11 cellular contexts compared by ENCODE assay signal in genomic region chr2:120237491-120237902, GRCh38. TPM values are rescaled to one million over a fixed set of nuclear protein-coding genes. Genes with fewer than 3 reads are reported as not detected.
DNase-seq lines count a peak whose midpoint lies in the region; ATAC-seq and TF ChIP-seq lines count a peak whose summit lies in the region.
"Had no signal": no experiment of that assay in that cellular context is flagged by ENCODE, and none has a peak within 500 bp of the region (broad histone marks: within the 10 kb centered on the region; RNA-seq: fewer than 3 reads in every experiment).

No MANE protein-coding gene starts in this region.

- H3K27ac Mint-ChIP-seq in glutamatergic neuron (ENCODE audit: unreplicated experiment), result no peak overlapping the region

- H3K4me3 ChIP-seq in HUES48 (ENCODE audit: low read depth, low read length) (no peak overlapping the region), colonic mucosa (no peak overlapping the region), left lung (no peak overlapping the region)
- H3K4me3 ChIP-seq: BLaER1 had no signal

- H3K36me3 ChIP-seq in HUES48 (ENCODE audit: control insufficient read depth, insufficient read depth, low read length), result no peaks in the 10 kb centered on the region
- H3K36me3 ChIP-seq in colonic mucosa, result no peaks in the 10 kb centered on the region
- no peaks in the 10 kb centered on the region for H3K36me3 ChIP-seq in left lung
- H3K36me3 ChIP-seq: BLaER1 had no signal

- peaks cover 10% of the 10 kb centered on the region for H3K27me3 Mint-ChIP-seq in glutamatergic neuron (ENCODE audit: unreplicated experiment)

- H3K9me3 Mint-ChIP-seq in glutamatergic neuron (ENCODE audit: unreplicated experiment), result peaks cover 2% of the 10 kb centered on the region

- H3K9me3 ChIP-seq in HUES48 (ENCODE audit: control insufficient read depth, insufficient read depth, low read length) (no peaks in the 10 kb centered on the region), colonic mucosa (no peaks in the 10 kb centered on the region), left lung (no peaks in the 10 kb centered on the region)
- H3K9me3 ChIP-seq: BLaER1 had no signal

- H3K27me3 ChIP-seq in HUES48 (ENCODE audit: control insufficient read depth, insufficient read depth, low read length) (peaks cover 8% of the 10 kb centered on the region), colonic mucosa (no peaks in the 10 kb centered on the region), left lung (no peaks in the 10 kb centered on the region)
- H3K27me3 ChIP-seq: BLaER1 had no signal

- H3K9ac ChIP-seq in HUES48 (ENCODE audit: low read depth, low read length) (no peak overlapping the region), colonic mucosa (ENCODE audit: low read depth in 2 of 2, low read length in 2 of 2) (peak overlapping the region in 1 of 2 donors; percentile 34)
- H3K9ac ChIP-seq: BLaER1 had no signal

- H3K4me1 ChIP-seq in HUES48 (ENCODE audit: control insufficient read depth, insufficient read depth, low read length) (peaks cover 11% of the 10 kb centered on the region), colonic mucosa (peaks cover 4% of the 10 kb centered on the region), left lung (peaks cover 6 to 37% of the 10 kb centered on the region in 2 donors)

- H3K4me3 Mint-ChIP-seq in glutamatergic neuron (ENCODE audit: unreplicated experiment), result no peak overlapping the region

- intact Hi-C loops in colonic mucosa (cut with DNase I) (no loop called here), left lung (cut with DNase I) (no loop called here)

- DNase-seq in AG08396 (ENCODE audit: low spot score), result peak; percentile 82
- peak; percentile 52 for DNase-seq in colonic mucosa
- peak in 1 of 2 donors; percentile 63 for DNase-seq in left lung
- DNase-seq in NK-92 (lab: John Stamatoyannopoulos, UW; ENCODE audit: unreplicated experiment), result no peak
- no peak for DNase-seq in glutamatergic neuron
- DNase-seq: NCI-H1092, T-helper 2 cell had no signal

- H3K27ac ChIP-seq in HUES48 (ENCODE audit: low read depth, low read length), result peak overlapping the region; percentile 78
- no peak overlapping the region for H3K27ac ChIP-seq in colonic mucosa
- no peak overlapping the region for H3K27ac ChIP-seq in left lung
- H3K27ac ChIP-seq: BLaER1 had no signal

- H3K36me3 Mint-ChIP-seq in glutamatergic neuron (ENCODE audit: unreplicated experiment), result no peaks in the 10 kb centered on the region

- H3K4me1 Mint-ChIP-seq in glutamatergic neuron (ENCODE audit: low read depth, unreplicated experiment), result no peaks in the 10 kb centered on the region

- TF ChIP-seq CTCF in colonic mucosa (IDR thresholded peaks at IDR 0.05), result no peak
- TF ChIP-seq CTCF in left lung (IDR thresholded peaks at IDR 0.05), result no peak
- TF ChIP-seq CTCF in glutamatergic neuron (IDR thresholded peaks at IDR 0.05; ENCODE audit: partially characterized antibody, unreplicated experiment), result no peak

- ATAC-seq in left lung (peak; percentile 27), HG02588 (IDR thresholded peaks at IDR 0.05; ENCODE audit: unreplicated experiment) (no peak), GM19324 (IDR thresholded peaks at IDR 0.05; ENCODE audit: low FRiP score, unreplicated experiment) (no peak)

RNA-seq across cellular contexts. Expression of gene TMEM185B, which starts 14.3 kb away (rescaled TPM):
- total RNA-seq in colonic mucosa (10 to 100 TPM; 14.4 to 16.5 TPM), left lung (10 to 100 TPM; 24.3 to 29.1 TPM), glutamatergic neuron (ENCODE audit: unreplicated experiment) (12.3 TPM)

RNA-seq across cellular contexts. Expression of gene RALB, which starts 15.2 kb away (rescaled TPM):
- total RNA-seq in colonic mucosa (10 to 100 TPM; 71.8 to 93.4 TPM), left lung (10 to 100 TPM; 50.5 to 68.1 TPM), glutamatergic neuron (ENCODE audit: unreplicated experiment) (16.4 TPM)

Comparison
In these comparisons a context has a peak if more than half of its experiments do, and no peak if none do; other contexts are left out.
1. DNase-seq: peak in AG08396 (single experiment) and colonic mucosa (single experiment); none in NK-92 (single experiment) and glutamatergic neuron (single experiment).